In genomic region chr2:224757934-224758548, GRCh38 we compare ENCODE assay signal across 34 cellular contexts. TPM values are rescaled to one million over a fixed set of nuclear protein-coding genes. Genes with fewer than 3 reads are reported as not detected.
"Had no signal": no experiment of that assay in that cellular context is flagged by ENCODE, and none has a peak within 500 bp of the region (broad histone marks: within the 10 kb centered on the region; RNA-seq: fewer than 3 reads in every experiment).

No MANE protein-coding gene starts in this region.

- ATAC-seq: effector memory CD8-positive, alpha-beta T cell; heart right ventricle; left cardiac atrium; left lung; naive thymus-derived CD4-positive, alpha-beta T cell; psoas muscle; right cardiac atrium; stimulated activated memory B cell treated with anti-CD40 and anti-IgM and Interleukin-4, amounts not matched to agents 10 μg/mL and 1 μg/mL and 100 μg/mL, for 72 hours had no signal

- DNase-seq: cortex of kidney; effector memory CD8-positive, alpha-beta T cell; erythroblast; esophagus squamous epithelium; foreskin melanocyte; glutamatergic neuron; heart right ventricle; hippocampal formation; left cardiac atrium; left lung; mesenchymal stem cell; midbrain; naive thymus-derived CD4-positive, alpha-beta T cell; occipital lobe; ovary; posterior cingulate gyrus; psoas muscle; right cardiac atrium; spleen; stimulated activated CD4-positive, alpha-beta T cell treated with anti-CD3 and anti-CD28 coated beads, Interleukin-4, amount 100 ng/mL, for 4 hours; stomach; testis; upper lobe of left lung had no signal

- H3K4me3 ChIP-seq: esophagus squamous epithelium, heart right ventricle, left lung, ovary, psoas muscle, skin epidermis, spleen, stomach, testis, tibial nerve, upper lobe of left lung had no signal

- H3K4me1 ChIP-seq: esophagus squamous epithelium, left lung, psoas muscle, spleen, stomach, testis, tibial nerve, upper lobe of left lung had no signal

- H3K27me3 Mint-ChIP-seq: effector memory CD8-positive, alpha-beta T cell; naive thymus-derived CD4-positive, alpha-beta T cell; stimulated activated memory B cell treated with anti-CD40 and anti-IgM and Interleukin-4, amounts not matched to agents 10 μg/mL and 1 μg/mL and 100 μg/mL, for 72 hours had no signal

- H3K27ac Mint-ChIP-seq: effector memory CD8-positive, alpha-beta T cell; nephron; stimulated activated memory B cell treated with anti-CD40 and anti-IgM and Interleukin-4, amounts not matched to agents 10 μg/mL and 1 μg/mL and 100 μg/mL, for 72 hours had no signal

- H3K27me3 ChIP-seq: esophagus squamous epithelium, heart right ventricle, left lung, ovary, spleen, stomach, testis, tibial nerve, upper lobe of left lung had no signal

- H3K9me3 ChIP-seq: psoas muscle, testis had no signal

- H3K4me3 Mint-ChIP-seq: effector memory CD8-positive, alpha-beta T cell; nephron; stimulated activated memory B cell treated with anti-CD40 and anti-IgM and Interleukin-4, amounts not matched to agents 10 μg/mL and 1 μg/mL and 100 μg/mL, for 72 hours had no signal

- H3K27ac ChIP-seq: esophagus squamous epithelium, heart right ventricle, left lung, ovary, psoas muscle, skin epidermis, spleen, stomach, testis, tibial nerve, upper lobe of left lung had no signal

- H3K36me3 ChIP-seq: ovary, upper lobe of left lung had no signal

RNA-seq across cellular contexts. Expression of gene CCDC195, which starts 41.9 kb away (rescaled TPM):
- total RNA-seq: dermis microvascular lymphatic vessel endothelial cell; esophagus squamous epithelium; heart right ventricle; kidney epithelial cell; left cardiac atrium; left lung; lower leg skin; lung microvascular endothelial cell; mucosa of gallbladder; naive thymus-derived CD4-positive, alpha-beta T cell; occipital lobe; ovary; renal cortical epithelial cell; right cardiac atrium; spleen; stomach; subcutaneous adipose tissue; testis; tibial nerve; upper lobe of left lung had no signal
- polyA plus RNA-seq: heart right ventricle; naive thymus-derived CD4-positive, alpha-beta T cell; ovary; psoas muscle; right cardiac atrium; spleen; stomach had no signal
